Comparison of ENCODE assay signal across 8 cellular contexts in genomic region chr15:92683511-92683834, GRCh38. TPM values are rescaled to one million over a fixed set of nuclear protein-coding genes. Genes with fewer than 3 reads are reported as not detected.
DNase-seq lines count a peak whose midpoint lies in the region; ATAC-seq and TF ChIP-seq lines count a peak whose summit lies in the region.

No MANE protein-coding gene starts in this region.

- ATAC-seq in HG02840 (IDR thresholded peaks at IDR 0.05; ENCODE audit: low FRiP score, unreplicated experiment) = no peak

- no peaks in the 10 kb centered on the region for H3K27me3 ChIP-seq in tibial nerve

- peaks cover 0 to 5% (median 0%) of the 10 kb centered on the region in 4 donors for H3K9me3 ChIP-seq in tibial nerve

- TF ChIP-seq CTCF in tibial nerve (IDR thresholded peaks at IDR 0.05) = peak; percentile 21 to 73 (median 59)

- no peaks in the 10 kb centered on the region for H3K36me3 ChIP-seq in tibial nerve

- H3K27ac ChIP-seq in tibial nerve = peak overlapping the region in 1 of 4 donors; percentile 72

- TF ChIP-seq EP300 in tibial nerve (IDR thresholded peaks at IDR 0.05) = no peak

- H3K4me1 ChIP-seq in tibial nerve = peaks cover 0 to 32% (median 15%) of the 10 kb centered on the region in 4 donors

- WGBS in tibial nerve, 2 donors = 54 to 74% methylated on average over 6 of the region's 6 CpGs

- no peak overlapping the region for H3K4me3 ChIP-seq in tibial nerve

- peak; percentile 52 for DNase-seq in NCI-H510A treated with DMSO at 0.1 percent for 48 hours (lab: John Stamatoyannopoulos, UW)
- DNase-seq in NCI-H510A (lab: John Stamatoyannopoulos, UW) = no peak
- DNase-seq in SK-N-DZ (ENCODE audit: low spot score) = peak; percentile 37
- peak; percentile 23 to 47 for DNase-seq in hippocampal formation (lab: John Stamatoyannopoulos, UW)
- DNase-seq in tibial nerve (ENCODE audit: low spot score in 2 of 2) = no peak
- DNase-seq in UCSD-AML1 (lab: John Stamatoyannopoulos, UW; ENCODE audit: unreplicated experiment) = no peak
- DNase-seq in T-helper 9 cell = no peak

- no peak for TF ChIP-seq POLR2A in tibial nerve (IDR thresholded peaks at IDR 0.05)

RNA-seq across cellular contexts. Expression of gene FAM174B, which starts 27.9 kb away (rescaled TPM):
- polyA plus RNA-seq in SK-N-DZ (2014; cell fraction: cytosol; rRNA removed) = 10.8 and 17.9 TPM in 2 replicates
- 3.7 and 5.4 TPM in 2 replicates for polyA plus RNA-seq in SK-N-DZ (2014; cell fraction: nucleus; rRNA removed)
- total RNA-seq in tibial nerve = 10 to 100 TPM in 2 of 4 donors, 1 to 10 TPM in 2; 6.6 to 16.5 (median 9.7) TPM

Comparison
In these comparisons a context has a peak if more than half of its experiments do, and no peak if none do; other contexts are left out.
1. DNase-seq: peak in NCI-H510A treated with DMSO at 0.1 percent for 48 hours (single experiment), SK-N-DZ (single experiment) and hippocampal formation (2 of 2); none in NCI-H510A (single experiment), tibial nerve (0 of 2), UCSD-AML1 (single experiment) and T-helper 9 cell (single experiment).